Comparison of ENCODE assay signal across 21 cellular contexts in the genomic region with DNA sequence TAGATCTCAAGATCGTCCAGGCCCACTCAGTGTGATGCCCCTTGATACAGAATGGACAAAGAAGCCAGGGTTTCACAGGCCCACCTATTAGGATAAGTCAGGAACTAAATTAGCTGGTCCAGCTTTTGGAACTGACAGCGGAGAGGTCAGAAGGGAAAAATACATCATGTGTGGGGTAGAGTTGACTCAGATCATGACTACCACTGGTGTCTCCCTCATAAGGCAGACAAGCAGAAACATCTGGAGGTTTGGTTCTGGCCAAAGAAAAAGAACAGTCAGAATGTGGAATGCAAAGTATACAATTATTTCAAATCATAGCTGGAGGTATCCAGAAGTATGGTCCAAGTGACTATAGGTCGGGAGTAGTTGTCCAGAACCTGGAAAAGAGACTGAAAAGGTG.
"Had no signal": no experiment of that assay in that cellular context is flagged by ENCODE, and none has a peak within 500 bp of the region (broad histone marks: within the 10 kb centered on the region; RNA-seq: fewer than 3 reads in every experiment).

No MANE protein-coding gene starts in this region.

- H3K27me3 Mint-ChIP-seq: naive B cell had no signal

- H3K4me1 Mint-ChIP-seq: immature natural killer cell; mesothelial cell of epicardium; naive B cell; naive thymus-derived CD8-positive, alpha-beta T cell had no signal

- H3K36me3 Mint-ChIP-seq: immature natural killer cell; naive B cell; naive thymus-derived CD8-positive, alpha-beta T cell had no signal

- H3K36me3 ChIP-seq: esophagus muscularis mucosa, gastroesophageal sphincter, heart left ventricle, left lung, lower lobe of right lung had no signal

- DNase-seq: dermis blood vessel endothelial cell; dorsolateral prefrontal cortex; effector CD4-positive, alpha-beta T cell; effector memory CD4-positive, alpha-beta T cell; heart left ventricle; hypothalamus; immature natural killer cell; left cardiac atrium; left lung; left ventricle myocardium superior; lower lobe of right lung; mesenchymal stem cell; mucosa of descending colon; naive B cell; naive thymus-derived CD8-positive, alpha-beta T cell had no signal

- H3K27me3 ChIP-seq: dorsolateral prefrontal cortex, esophagus muscularis mucosa, foreskin keratinocyte, gastroesophageal sphincter, heart left ventricle, hepatocyte, left lung had no signal

- H3K4me3 Mint-ChIP-seq: immature natural killer cell; mesothelial cell of epicardium; naive thymus-derived CD8-positive, alpha-beta T cell had no signal

- H3K4me3 ChIP-seq: coronary artery, dorsolateral prefrontal cortex, esophagus muscularis mucosa, gastroesophageal sphincter, heart left ventricle, hepatocyte, left lung, lower lobe of right lung, mucosa of descending colon had no signal

- H3K27ac Mint-ChIP-seq: immature natural killer cell; mesothelial cell of epicardium; naive thymus-derived CD8-positive, alpha-beta T cell had no signal

- H3K9me3 ChIP-seq: left lung, lower lobe of right lung, mucosa of descending colon had no signal

- ATAC-seq: foreskin keratinocyte; gastroesophageal sphincter; heart left ventricle; left cardiac atrium; left lung; left ventricle myocardium superior; lower lobe of right lung; mucosa of descending colon; naive thymus-derived CD8-positive, alpha-beta T cell had no signal
